13 cellular contexts compared by ENCODE assay signal in genomic region chr7:128934361-128935352, GRCh38. TPM values are rescaled to one million over a fixed set of nuclear protein-coding genes. Genes with fewer than 3 reads are reported as not detected.
DNase-seq lines count a peak whose midpoint lies in the region; ATAC-seq and TF ChIP-seq lines count a peak whose summit lies in the region.
"Had no signal": no experiment of that assay in that cellular context is flagged by ENCODE, and none has a peak within 500 bp of the region (broad histone marks: within the 10 kb centered on the region; RNA-seq: fewer than 3 reads in every experiment).

No MANE protein-coding gene starts in this region.

- no peak overlapping the region for H3K4me3 Mint-ChIP-seq in immature natural killer cell

- no peaks in the 10 kb centered on the region for H3K9me3 Mint-ChIP-seq in immature natural killer cell

- peaks cover 1 to 11% (median 2%) of the 10 kb centered on the region in 3 donors for H3K27me3 Mint-ChIP-seq in immature natural killer cell (ENCODE audit: low read depth in 3 of 3)

- ATAC-seq in GM19452 (IDR thresholded peaks at IDR 0.05; ENCODE audit: unreplicated experiment) (peak; percentile 28), HG03108 (IDR thresholded peaks at IDR 0.05; ENCODE audit: unreplicated experiment) (peak; percentile 26)
- ATAC-seq: pancreas had no signal

- DNase-seq in GM10248 (ENCODE audit: extremely low spot score) (peak; percentile 77), globus pallidus (ENCODE audit: low spot score) (peak; percentile 38), mucosa of gallbladder (ENCODE audit: low spot score) (no peak), NCI-H1694 treated with DMSO at 0.1 percent for 48 hours (lab: John Stamatoyannopoulos, UW) (no peak), SK-N-DZ (ENCODE audit: low spot score) (no peak), immature natural killer cell (no peak)
- DNase-seq: GM23248, MM.1S, pancreas, SJCRH30 had no signal

- CTCF ChIA-PET in GM10248 (lab: Yijun Ruan, JAX), result interaction anchor here (0.7 to 1.7 kb wide), 9 partner anchors 9 to 157 kb away, joined by 3 to 8 read pairs (median 3); no protein-coding TSS in a partner anchor

- H3K36me3 Mint-ChIP-seq in immature natural killer cell, result peaks cover 0 to 3% (median 0%) of the 10 kb centered on the region in 3 donors

- POLR2A ChIA-PET in GM10248 (lab: Yijun Ruan, JAX), result interaction anchor here (1.4 kb wide), 1 partner anchor 74 kb away, joined by 5 read pairs; no protein-coding TSS in a partner anchor

- TF ChIP-seq CTCF in GM10248 (IDR thresholded peaks at IDR 0.05; ENCODE audit: control extremely low read depth, extremely low read depth, low read depth, missing control alignments), result no peak

- H3K4me1 Mint-ChIP-seq in immature natural killer cell, result peaks cover 30 to 32% of the 10 kb centered on the region in 2 donors

- no peak overlapping the region for H3K27ac Mint-ChIP-seq in immature natural killer cell

RNA-seq across cellular contexts. Expression of gene IRF5, which starts 3.1 kb away (rescaled TPM):
- total RNA-seq in mucosa of gallbladder, result 18.8 TPM
- 0.29 and 0.68 TPM in 2 replicates for polyA plus RNA-seq in SK-N-DZ (2014; cell fraction: cytosol; rRNA removed)
- 0.85 and 5.3 TPM in 2 replicates for polyA plus RNA-seq in SK-N-DZ (2014; cell fraction: nucleus; rRNA removed)
- polyA plus RNA-seq in immature natural killer cell, result 10 to 100 TPM; 14.2 to 31.7 (median 25.6) TPM
- polyA plus RNA-seq: hepatocyte had no signal

RNA-seq across cellular contexts. Expression of gene KCP, which starts 24.1 kb away (rescaled TPM):
- total RNA-seq in mucosa of gallbladder, result 5.2 TPM
- polyA plus RNA-seq in SK-N-DZ (2014; cell fraction: cytosol; rRNA removed), result 6.3 and 6.5 TPM in 2 replicates
- polyA plus RNA-seq in SK-N-DZ (2014; cell fraction: nucleus; rRNA removed), result 57.9 and 76.8 TPM in 2 replicates
- under 1 TPM in 1 of 3 donors, not detected in 2; 0.16 TPM for polyA plus RNA-seq in immature natural killer cell
- total RNA-seq: GM23248 had no signal

Comparison
In these comparisons a context has a peak if more than half of its experiments do, and no peak if none do; other contexts are left out.
1. DNase-seq: peak in GM10248 (single experiment) and globus pallidus (single experiment); none in mucosa of gallbladder (single experiment), NCI-H1694 treated with DMSO at 0.1 percent for 48 hours (single experiment), SK-N-DZ (single experiment) and immature natural killer cell (0 of 3).